Comparison of ENCODE assay signal across 8 cellular contexts in the genomic region with DNA sequence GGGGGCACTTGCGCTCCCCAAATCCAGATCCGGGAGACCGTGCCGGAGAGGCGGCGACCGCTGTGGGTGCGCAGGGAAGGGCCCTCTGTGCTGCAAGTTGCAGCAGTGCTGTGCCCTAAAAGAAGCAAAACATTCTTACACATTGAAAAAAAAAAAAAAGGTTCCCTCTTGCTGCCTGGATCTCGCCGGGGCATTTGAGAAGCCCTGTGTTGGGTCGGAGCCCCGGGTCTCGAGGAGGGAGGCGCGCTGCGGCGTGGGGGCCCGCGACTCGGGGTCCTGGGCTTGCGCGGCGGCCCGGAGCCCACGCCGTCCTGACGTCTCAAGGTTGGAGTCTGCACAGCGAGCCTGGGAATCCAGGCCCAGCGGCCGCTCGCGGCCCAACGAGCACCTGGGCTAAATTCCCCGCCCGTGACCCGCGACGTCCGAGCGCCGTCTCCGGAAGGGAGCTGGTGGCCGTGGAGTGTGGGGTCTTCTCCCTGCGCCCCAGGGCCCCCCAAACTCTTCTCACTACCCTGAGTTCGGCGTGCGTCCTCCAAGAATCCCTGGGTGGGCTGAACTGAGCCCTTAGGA. TPM values are rescaled to one million over a fixed set of nuclear protein-coding genes. Genes with fewer than 3 reads are reported as not detected.
A peak's percentile ranks its signal among the peaks of the same experiment; 100 is the strongest.
DNase-seq lines count a peak whose midpoint lies in the region; ATAC-seq, FAIRE-seq and TF ChIP-seq lines count a peak whose summit lies in the region.

No MANE protein-coding gene starts in this region.

- H3K27me3 ChIP-seq in bronchial epithelial cell (ENCODE audit: control insufficient read depth, insufficient read depth, low read length) (no peaks in the 10 kb centered on the region), testis (no peaks in the 10 kb centered on the region)

- WGBS in testis, 2 donors, result 2 to 3% methylated on average over 24 to 47 of the region's 47 CpGs

- H3K4me1 ChIP-seq in testis, result peaks cover 10% of the 10 kb centered on the region

- ATAC-seq in Right ventricle myocardium inferior (peak; percentile 7), left colon (peak; percentile 18), GM21619 (IDR thresholded peaks at IDR 0.05; ENCODE audit: unreplicated experiment) (no peak)

- no peaks in the 10 kb centered on the region for H3K9me3 ChIP-seq in testis

- TF ChIP-seq CTCF in bronchial epithelial cell (IDR thresholded peaks at IDR 0.05; ENCODE audit: insufficient read depth, low read length, severe bottlenecking), result peak; percentile 55
- TF ChIP-seq CTCF in testis (IDR thresholded peaks at IDR 0.05), result peak in 2 of 3 experiments; percentile 25 to 29

- FAIRE-seq in bronchial epithelial cell (lab: Jason Lieb, UNC) (no peak), HTR-8/SVneo (lab: Jason Lieb, UNC) (no peak)

- H3K4me3 ChIP-seq in bronchial epithelial cell (ENCODE audit: low read depth, low read length) (peak overlapping the region; percentile 75), testis (peak overlapping the region; percentile 79 to 89)

- DNase-seq in Right ventricle myocardium inferior (ENCODE audit: missing footprints) (peak; percentile 78), cardiac septum (ENCODE audit: low spot score) (no peak), bronchial epithelial cell (ENCODE audit: low read depth) (peak; percentile 48), left colon (peak in 1 of 2 donors; percentile 55), testis (no peak), HTR-8/SVneo (ENCODE audit: insufficient read length, low spot score) (no peak)
- DNase-seq in stimulated activated naive CD4-positive, alpha-beta T cell treated with Interleukin-2 at 50 U/mL for 16 hours (lab: John Stamatoyannopoulos, UW), result no peak

- H3K27ac ChIP-seq in testis, result peak overlapping the region; percentile 88 to 99

- TF ChIP-seq POLR2A in testis (IDR thresholded peaks at IDR 0.05), result no peak

- H3K36me3 ChIP-seq in bronchial epithelial cell (ENCODE audit: control insufficient read depth, insufficient read depth, low read length), result no peaks in the 10 kb centered on the region
- no peaks in the 10 kb centered on the region for H3K36me3 ChIP-seq in testis (ENCODE audit: low read depth, missing control alignments)

- intact Hi-C loops in Right ventricle myocardium inferior (cut with DNase I), result loop anchor here (2.0 kb wide), 2 partner anchors 79 to 171 kb away; no protein-coding TSS in a partner anchor
- intact Hi-C loops in cardiac septum (cut with DNase I), result loop anchor here (5.0 to 10.0 kb wide), 2 partner anchors 171 to 247 kb away; no protein-coding TSS in a partner anchor
- intact Hi-C loops in left colon (cut with DNase I, micrococcal nuclease), result no loop called here
- intact Hi-C loops in testis (cut with DNase I; ENCODE audit: low total_unique reads), result loop anchor here (5.0 kb wide), 1 partner anchor 104 kb away; no protein-coding TSS in a partner anchor

RNA-seq across cellular contexts. Expression of a gene that starts 1.3 kb away (rescaled TPM):
- total RNA-seq in Right ventricle myocardium inferior (31.3 TPM), cardiac septum (35.9 TPM), bronchial epithelial cell (123 and 141 TPM in 2 replicates), left colon (100 to 1,000 TPM; 107 to 142 TPM), testis (10 to 100 TPM; 44.7 to 79.5 TPM)
- 52.4 TPM for polyA plus RNA-seq in testis (ENCODE audit: insufficient read depth, low read depth, low replicate concordance)

Comparison
In these comparisons a context has a peak if more than half of its experiments do, and no peak if none do; other contexts are left out.
1. DNase-seq: peak in Right ventricle myocardium inferior (single experiment) and bronchial epithelial cell (single experiment); none in cardiac septum (single experiment), testis (single experiment), HTR-8/SVneo (single experiment) and stimulated activated naive CD4-positive, alpha-beta T cell treated with Interleukin-2 at 50 U/mL for 16 hours (single experiment).
2. intact Hi-C loops: an anchor here in Right ventricle myocardium inferior (2.0 kb wide), cardiac septum (5.0 to 10.0 kb wide) and testis (5.0 kb wide); none called in left colon.